In the genomic region with DNA sequence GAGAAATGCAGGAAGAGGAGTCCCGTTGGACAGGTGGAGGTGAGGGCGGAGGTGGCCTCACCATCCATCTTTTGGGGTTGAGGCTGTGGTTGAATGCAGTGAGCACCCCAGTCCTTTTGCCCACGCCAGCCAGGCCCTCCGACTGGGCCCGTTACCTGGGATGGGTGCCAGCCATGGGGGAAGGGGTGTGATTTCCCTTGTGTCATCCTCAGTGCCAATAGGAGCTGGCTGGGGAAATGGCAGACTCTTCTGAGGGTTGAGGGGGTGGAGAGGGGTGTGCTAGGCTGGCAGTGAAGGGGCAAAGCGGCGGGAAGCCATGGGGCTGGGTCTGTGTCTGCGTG, we compare ENCODE assay signal across 14 cellular contexts. TPM values are rescaled to one million over a fixed set of nuclear protein-coding genes. Genes with fewer than 3 reads are reported as not detected.
DNase-seq lines count a peak whose midpoint lies in the region; ATAC-seq, FAIRE-seq and TF ChIP-seq lines count a peak whose summit lies in the region.
"Had no signal": no experiment of that assay in that cellular context is flagged by ENCODE, and none has a peak within 500 bp of the region (broad histone marks: within the 10 kb centered on the region; RNA-seq: fewer than 3 reads in every experiment).

No MANE protein-coding gene starts in this region.

- peak overlapping the region; percentile 77 for H3K4me3 Mint-ChIP-seq in CD4-positive, alpha-beta T cell

- no peak for TF ChIP-seq CTCF in CD4-positive, alpha-beta T cell (IDR thresholded peaks at IDR 0.05)
- TF ChIP-seq CTCF in MM.1S (IDR thresholded peaks at IDR 0.05; ENCODE audit: low read length): no peak
- TF ChIP-seq CTCF in endothelial cell of umbilical vein (IDR thresholded peaks at IDR 0.05; ENCODE audit: extremely low read depth in 1 of 2, insufficient read depth in 1 of 2, low read depth in 1 of 2, low read length in 2 of 2): no peak
- TF ChIP-seq CTCF in gastrocnemius medialis (IDR thresholded peaks at IDR 0.05 in 4 of 5, conservative IDR thresholded peaks at IDR 0.05 in 1 of 5): no peak
- TF ChIP-seq CTCF in pancreas (IDR thresholded peaks at IDR 0.05): no peak

- H3K9ac ChIP-seq in MM.1S (ENCODE audit: low read length) (no peak overlapping the region), endothelial cell of umbilical vein (replicated peaks; ENCODE audit: extremely low read depth, insufficient read depth, low read length) (no peak overlapping the region)

- H3K9me1 ChIP-seq in endothelial cell of umbilical vein (replicated peaks; ENCODE audit: control insufficient read depth, extremely low read depth, insufficient read depth, low read length): no peaks in the 10 kb centered on the region

- WGBS in pancreas, 2 donors: 79 to 82% methylated on average over 8 of the region's 8 CpGs

- H3K36me3 ChIP-seq in MM.1S (replicated peaks; ENCODE audit: insufficient read depth, low read length) (no peaks in the 10 kb centered on the region), endothelial cell of umbilical vein (ENCODE audit: control insufficient read depth in 2 of 2, extremely low read depth in 1 of 2, insufficient read depth in 2 of 2, low read length in 2 of 2) (no peaks in the 10 kb centered on the region), gastrocnemius medialis (no peaks in the 10 kb centered on the region), pancreas (no peaks in the 10 kb centered on the region)
- H3K36me3 ChIP-seq: cardiac muscle cell, SJCRH30 had no signal

- H3K79me2 ChIP-seq in MM.1S (ENCODE audit: low read length) (no peaks in the 10 kb centered on the region), endothelial cell of umbilical vein (ENCODE audit: control insufficient read depth, insufficient read depth, low read length) (no peaks in the 10 kb centered on the region)

- no peak for FAIRE-seq in endothelial cell of umbilical vein (lab: Jason Lieb, UNC)
- FAIRE-seq in urothelium cell line (lab: Jason Lieb, UNC): no peak
- FAIRE-seq in pancreas (lab: Jason Lieb, UNC): no peak
- FAIRE-seq: D721Med had no signal

- H3K9me2 ChIP-seq in MM.1S (replicated peaks; ENCODE audit: insufficient read depth, low read length): no peaks in the 10 kb centered on the region

- H2AFZ ChIP-seq in MM.1S (ENCODE audit: low read length) (peak overlapping the region; percentile 67), endothelial cell of umbilical vein (ENCODE audit: low read depth, low read length) (peak overlapping the region; percentile 94)

- H3K27ac Mint-ChIP-seq in CD4-positive, alpha-beta T cell: no peak overlapping the region

- H3K4me3 ChIP-seq in MM.1S (ENCODE audit: low read length) (0 out of 2 replicates have a peak overlapping the region, but pooled peaks have one; percentile 22), endothelial cell of umbilical vein (replicated peaks in 1 of 3; ENCODE audit: insufficient read depth in 1 of 3, low read depth in 1 of 3, low read length in 3 of 3) (peak overlapping the region in 1 of 3 experiments; percentile 19), gastrocnemius medialis (peak overlapping the region; percentile 39 to 52 (median 48)), pancreas (peak overlapping the region in 1 of 4 donors; percentile 29)
- H3K4me3 ChIP-seq: cardiac muscle cell, SJCRH30 had no signal

- TF ChIP-seq POLR2A in endothelial cell of umbilical vein (IDR thresholded peaks at IDR 0.05; ENCODE audit: low read depth, low read length) (no peak), gastrocnemius medialis (IDR thresholded peaks at IDR 0.05) (no peak)

- CTCF ChIA-PET in CD4-positive, alpha-beta T cell (lab: Charles Lee): no interaction called here
- CTCF ChIA-PET in endothelial cell of umbilical vein (lab: Charles Lee): interaction anchor here (1.9 to 2.5 kb wide), 2 partner anchors 190 to 217 kb away, joined by 6 to 12 read pairs; no protein-coding TSS in a partner anchor

- H3K9me3 Mint-ChIP-seq in CD4-positive, alpha-beta T cell: no peaks in the 10 kb centered on the region

- H3K27me3 ChIP-seq in CD4-positive, alpha-beta T cell (ENCODE audit: control insufficient read depth, insufficient read depth, low read length): peaks cover 17% of the 10 kb centered on the region
- H3K27me3 ChIP-seq in MM.1S (replicated peaks; ENCODE audit: insufficient read depth, low read length) (peaks cover 54% of the 10 kb centered on the region), endothelial cell of umbilical vein (ENCODE audit: control insufficient read depth in 2 of 2, insufficient read depth in 2 of 2, low read length in 2 of 2) (peaks cover 0 to 5% of the 10 kb centered on the region in 2 experiments), gastrocnemius medialis (peaks cover 7 to 15% (median 9%) of the 10 kb centered on the region in 3 donors), pancreas (no peaks in the 10 kb centered on the region)

- H3K27me3 Mint-ChIP-seq in CD4-positive, alpha-beta T cell: peaks cover 23% of the 10 kb centered on the region

- H3K9me3 ChIP-seq in CD4-positive, alpha-beta T cell (ENCODE audit: control insufficient read depth, low read length): no peaks in the 10 kb centered on the region
- H3K9me3 ChIP-seq in MM.1S (replicated peaks; ENCODE audit: insufficient read depth, low read length) (no peaks in the 10 kb centered on the region), endothelial cell of umbilical vein (replicated peaks; ENCODE audit: control insufficient read depth, insufficient read depth, low read length) (no peaks in the 10 kb centered on the region), gastrocnemius medialis (no peaks in the 10 kb centered on the region), pancreas (no peaks in the 10 kb centered on the region)
- H3K9me3 ChIP-seq: SJCRH30 had no signal

- no peak for ATAC-seq in CD4-positive, alpha-beta T cell (ENCODE audit: poor library complexity)
- no peak for ATAC-seq in gastrocnemius medialis
- no peak for ATAC-seq in HG03378 (IDR thresholded peaks at IDR 0.05; ENCODE audit: unreplicated experiment)
- ATAC-seq in pancreas: no peak

- DNase-seq in CD4-positive, alpha-beta T cell: no peak
- no peak for DNase-seq in MM.1S
- no peak for DNase-seq in endothelial cell of umbilical vein (ENCODE audit: low read depth, low spot score)
- DNase-seq in gastrocnemius medialis: no peak
- no peak for DNase-seq in urothelium cell line (ENCODE audit: low spot score)
- no peak for DNase-seq in pancreas
- no peak for DNase-seq in NCI-H510A treated with DMSO at 0.1 percent for 48 hours (lab: John Stamatoyannopoulos, UW)
- DNase-seq: KG1, midbrain, NCI-H226, SJCRH30 had no signal

- H3F3A ChIP-seq in MM.1S (ENCODE audit: insufficient read depth, low read length): no peaks in the 10 kb centered on the region

- no peaks in the 10 kb centered on the region for H3K36me3 Mint-ChIP-seq in CD4-positive, alpha-beta T cell (ENCODE audit: low read depth)

- peaks cover 8% of the 10 kb centered on the region for H3K4me1 Mint-ChIP-seq in CD4-positive, alpha-beta T cell (ENCODE audit: low read depth)

- H4K20me1 ChIP-seq in MM.1S (ENCODE audit: insufficient read depth, low read length) (no peaks in the 10 kb centered on the region), endothelial cell of umbilical vein (replicated peaks; ENCODE audit: control insufficient read depth, extremely low read depth, insufficient read depth, low read length) (no peaks in the 10 kb centered on the region)

- POLR2A ChIA-PET in CD4-positive, alpha-beta T cell (lab: Charles Lee): interaction anchor here (1.1 to 1.3 kb wide), 2 partner anchors 18 to 74 kb away, joined by 3 to 5 read pairs; no protein-coding TSS in a partner anchor
- POLR2A ChIA-PET in endothelial cell of umbilical vein (lab: Charles Lee): no interaction called here

- in situ Hi-C loops in gastrocnemius medialis (cut with MboI; ENCODE audit: low sequenced_read_pairs in 4 of 4): no loop called here

- H3K27ac ChIP-seq in CD4-positive, alpha-beta T cell (ENCODE audit: low read depth, low read length): no peak overlapping the region
- H3K27ac ChIP-seq in MM.1S (ENCODE audit: low read length): no peak overlapping the region
- no peak overlapping the region for H3K27ac ChIP-seq in endothelial cell of umbilical vein (ENCODE audit: insufficient read depth, low read depth, low read length)
- no peak overlapping the region for H3K27ac ChIP-seq in gastrocnemius medialis
- no peak overlapping the region for H3K27ac ChIP-seq in pancreas
- H3K27ac ChIP-seq: cardiac muscle cell, SJCRH30 had no signal

- no TSS peak for BruUV-seq in endothelial cell of umbilical vein (replicated peaks; lab: Mats Ljungman, UMichigan)

- H3K4me1 ChIP-seq in MM.1S (ENCODE audit: low read length): no peaks in the 10 kb centered on the region
- H3K4me1 ChIP-seq in endothelial cell of umbilical vein (ENCODE audit: control insufficient read depth, extremely low read depth, insufficient read depth, low read length): peaks cover 6% of the 10 kb centered on the region
- H3K4me1 ChIP-seq in gastrocnemius medialis: peaks cover 22 to 25% of the 10 kb centered on the region in 2 donors
- H3K4me1 ChIP-seq in pancreas: peaks cover 12 to 24% (median 22%) of the 10 kb centered on the region in 3 donors
- H3K4me1 ChIP-seq: SJCRH30 had no signal

- dilution Hi-C loops in endothelial cell of umbilical vein (cut with MboI; ENCODE audit: extremely low pct_ligation_motif_present, low sequenced_read_pairs): no loop called here

- intact Hi-C loops in CD4-positive, alpha-beta T cell (cut with DNase I, micrococcal nuclease): no loop called here
- intact Hi-C loops in endothelial cell of umbilical vein (cut with micrococcal nuclease) (no loop called here), gastrocnemius medialis (cut with DNase I; ENCODE audit: low total_unique reads) (no loop called here), pancreas (cut with DNase I) (no loop called here)

- H3K4me2 ChIP-seq in MM.1S (ENCODE audit: low read depth, low read length) (peak overlapping the region; percentile 50; the same call in 1 of the 2 replicates), endothelial cell of umbilical vein (ENCODE audit: insufficient read depth, low read length) (peak overlapping the region; percentile 48)

RNA-seq across cellular contexts. Expression of gene KCNH3, which starts 9.6 kb away (rescaled TPM):
- 1 to 10 TPM; 2.4 to 3.4 TPM for total RNA-seq in CD4-positive, alpha-beta T cell
- total RNA-seq in endothelial cell of umbilical vein (0.13 and 0.18 TPM in 2 replicates), gastrocnemius medialis (not detected), pancreas (1 to 10 TPM in 2 of 6 donors, under 1 TPM in 4; 0.55 to 1.7 (median 0.91) TPM)
- polyA plus RNA-seq in endothelial cell of umbilical vein (0.13 and 0.14 TPM in 2 replicates), pancreas (1 to 10 TPM; 2.3 to 3.2 TPM)
- polyA plus RNA-seq in endothelial cell of umbilical vein (2011; cell fraction: cytosol; rRNA removed): 0.14 and 0.18 TPM in 2 replicates
- polyA plus RNA-seq in endothelial cell of umbilical vein (2011; cell fraction: nucleus; rRNA removed): 0.37 and 0.43 TPM in 2 replicates
- polyA plus RNA-seq in endothelial cell of umbilical vein (2012): 0.05 and 0.25 TPM in 2 replicates
- polyA minus RNA-seq in endothelial cell of umbilical vein: 0.06 and 0.07 TPM in 2 replicates
- polyA minus RNA-seq in endothelial cell of umbilical vein (2011; cell fraction: cytosol; rRNA and poly(A)+ RNA removed): not detected
- 0.14 TPM in 1 of 2 replicates, not detected in the other for polyA minus RNA-seq in endothelial cell of umbilical vein (2011; cell fraction: nucleus; rRNA and poly(A)+ RNA removed)

RNA-seq across cellular contexts. Expression of gene MCRS1, which starts 19.5 kb away (rescaled TPM):
- total RNA-seq in CD4-positive, alpha-beta T cell: 10 to 100 TPM; 49.0 to 56.4 TPM
- total RNA-seq in endothelial cell of umbilical vein: 71.1 and 78.5 TPM in 2 replicates
- 99.3 and 110 TPM in 2 replicates for polyA plus RNA-seq in endothelial cell of umbilical vein
- 86.8 and 92.2 TPM in 2 replicates for polyA plus RNA-seq in endothelial cell of umbilical vein (2011; cell fraction: cytosol; rRNA removed)
- polyA plus RNA-seq in endothelial cell of umbilical vein (2011; cell fraction: nucleus; rRNA removed): 211 and 229 TPM in 2 replicates
- polyA plus RNA-seq in endothelial cell of umbilical vein (2012): 50.6 and 53.8 TPM in 2 replicates
- 92.6 and 97.7 TPM in 2 replicates for polyA minus RNA-seq in endothelial cell of umbilical vein
- 54.7 TPM for polyA minus RNA-seq in endothelial cell of umbilical vein (2011; cell fraction: cytosol; rRNA and poly(A)+ RNA removed)
- 36.2 and 43.6 TPM in 2 replicates for polyA minus RNA-seq in endothelial cell of umbilical vein (2011; cell fraction: nucleus; rRNA and poly(A)+ RNA removed)
- 10 to 100 TPM; 28.7 to 62.0 (median 34.6) TPM for total RNA-seq in gastrocnemius medialis
- 10 to 100 TPM; 19.3 to 29.9 (median 22.9) TPM for total RNA-seq in pancreas
- polyA plus RNA-seq in pancreas: 10 to 100 TPM; 59.6 to 71.0 TPM

RNA-seq across cellular contexts. Expression of gene FAM186B, which starts 57.0 kb away (rescaled TPM):
- total RNA-seq in CD4-positive, alpha-beta T cell: under 1 TPM; 0.64 to 0.74 TPM
- total RNA-seq in endothelial cell of umbilical vein (0.21 and 0.33 TPM in 2 replicates), gastrocnemius medialis (1 to 10 TPM in 1 of 4 donors, under 1 TPM in 3; 0.31 to 1.0 (median 0.70) TPM), pancreas (1 to 10 TPM in 2 of 6 donors, under 1 TPM in 4; 0.49 to 1.7 (median 0.83) TPM)
- polyA plus RNA-seq in endothelial cell of umbilical vein (0.10 and 0.11 TPM in 2 replicates), pancreas (under 1 TPM; 0.56 to 0.65 TPM)
- 0.06 TPM in 2 replicates for polyA plus RNA-seq in endothelial cell of umbilical vein (2011; cell fraction: cytosol; rRNA removed)
- 0.78 and 0.90 TPM in 2 replicates for polyA plus RNA-seq in endothelial cell of umbilical vein (2011; cell fraction: nucleus; rRNA removed)
- 0.16 and 0.56 TPM in 2 replicates for polyA plus RNA-seq in endothelial cell of umbilical vein (2012)
- 0.36 and 0.62 TPM in 2 replicates for polyA minus RNA-seq in endothelial cell of umbilical vein
- polyA minus RNA-seq in endothelial cell of umbilical vein (2011; cell fraction: cytosol; rRNA and poly(A)+ RNA removed): not detected
- polyA minus RNA-seq in endothelial cell of umbilical vein (2011; cell fraction: nucleus; rRNA and poly(A)+ RNA removed): 0.72 and 0.87 TPM in 2 replicates
